In the genomic region with DNA sequence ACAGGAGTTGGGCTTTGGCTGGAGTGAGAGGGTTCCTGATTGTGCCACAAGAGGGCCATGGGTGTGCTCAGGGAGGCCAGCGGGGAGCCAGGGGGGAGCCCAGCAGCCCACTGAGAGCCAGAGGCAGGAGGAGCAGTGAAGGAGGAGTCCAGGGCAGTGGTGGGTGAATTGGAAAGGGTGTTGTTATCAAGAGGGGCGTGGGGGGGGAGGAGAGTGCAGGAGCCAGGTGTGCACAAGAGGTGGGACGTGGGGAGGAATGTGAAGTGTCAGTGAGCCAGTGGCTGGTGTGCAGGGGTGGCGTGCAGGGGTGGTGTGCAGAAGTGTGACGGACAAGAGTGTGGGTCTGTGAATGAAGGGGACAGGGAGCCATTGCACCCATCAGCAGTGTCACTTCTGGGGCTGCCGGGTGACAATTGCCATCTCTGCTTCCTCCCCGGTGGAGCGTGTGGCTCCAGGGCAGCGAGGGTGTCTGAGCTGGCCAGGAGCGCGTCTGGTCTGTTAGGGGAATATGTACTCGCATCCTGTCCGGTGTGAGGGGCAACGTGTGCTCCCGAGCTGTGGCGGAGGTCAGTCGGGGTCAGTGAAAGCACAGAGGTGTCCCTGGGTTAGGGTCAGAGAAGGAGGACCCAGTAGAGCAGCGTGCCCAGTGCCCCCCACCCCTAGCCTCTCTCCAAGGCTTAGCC, we compare ENCODE assay signal across 8 cellular contexts. TPM values are rescaled to one million over a fixed set of nuclear protein-coding genes. Genes with fewer than 3 reads are reported as not detected.
DNase-seq lines count a peak whose midpoint lies in the region; ATAC-seq, FAIRE-seq and TF ChIP-seq lines count a peak whose summit lies in the region.

No MANE protein-coding gene starts in this region.

- peak overlapping the region; percentile 24 to 36 for H3K4me3 ChIP-seq in muscle layer of colon (ENCODE audit: low read depth in 1 of 2, low read length in 2 of 2)

- H3K27ac Mint-ChIP-seq in endothelial cell (ENCODE audit: unreplicated experiment) = peak overlapping the region; percentile 52

- no peaks in the 10 kb centered on the region for H3K36me3 ChIP-seq in muscle layer of colon (ENCODE audit: insufficient read depth, low read length)

- peaks cover 17% of the 10 kb centered on the region for H3K27me3 Mint-ChIP-seq in endothelial cell (ENCODE audit: unreplicated experiment)

- peak overlapping the region; percentile 92 for H3K4me3 Mint-ChIP-seq in endothelial cell (ENCODE audit: unreplicated experiment)

- no peaks in the 10 kb centered on the region for H3K27me3 ChIP-seq in muscle layer of colon (ENCODE audit: control insufficient read depth in 1 of 2, insufficient read depth in 2 of 2, low read length in 2 of 2)

- H3K4me1 Mint-ChIP-seq in endothelial cell (ENCODE audit: unreplicated experiment) = peaks cover 45% of the 10 kb centered on the region

- DNase-seq in AG08396 (ENCODE audit: low spot score) (peak; percentile 74), GM19239 (ENCODE audit: insufficient read length, low spot score) (peak; percentile 72), endothelial cell (ENCODE audit: low spot score) (peak; percentile 53), NK-92 (lab: John Stamatoyannopoulos, UW; ENCODE audit: unreplicated experiment) (no peak)
- no peak for DNase-seq in stimulated activated CD4-positive, alpha-beta T cell treated with anti-CD3 and anti-CD28 coated beads, Interleukin-4, amount 100 ng/mL, for 4 hours

- H3K27ac ChIP-seq in muscle layer of colon (ENCODE audit: low read depth, low read length) = peak overlapping the region; percentile 77

- H3K9ac ChIP-seq in muscle layer of colon (ENCODE audit: low read length) = no peak overlapping the region

- H3K9me3 Mint-ChIP-seq in endothelial cell (ENCODE audit: unreplicated experiment) = no peaks in the 10 kb centered on the region

- ATAC-seq in SK-N-SH treated with all-trans-retinoic acid at 6 μM for 48 hours (peak; percentile 51), HG02970 (IDR thresholded peaks at IDR 0.05; ENCODE audit: low FRiP score, unreplicated experiment) (no peak)

- FAIRE-seq in GM19239 (lab: Jason Lieb, UNC) = peak; percentile 42

- H3K4me1 ChIP-seq in muscle layer of colon (ENCODE audit: insufficient read depth, low read length) = peaks cover 65% of the 10 kb centered on the region

- no peak for TF ChIP-seq CTCF in endothelial cell (IDR thresholded peaks at IDR 0.05; ENCODE audit: unreplicated experiment)

- peaks cover 14% of the 10 kb centered on the region for H3K36me3 Mint-ChIP-seq in endothelial cell (ENCODE audit: low read depth, unreplicated experiment)

- H3K9me3 ChIP-seq in muscle layer of colon (ENCODE audit: low read length) = no peaks in the 10 kb centered on the region

TF ChIP-seq in SK-N-SH treated with all-trans-retinoic acid at 6 μM for 48 hours, 23 proteins besides CTCF, POLR2A, EP300 and RAD21:
- TF ChIP-seq ISL1 (CRISPR knock-in tag; IDR thresholded peaks at IDR 0.05) (no peak), CSDC2 (CRISPR knock-in tag; IDR thresholded peaks at IDR 0.05) (no peak), ZNF565 (CRISPR knock-in tag; conservative IDR thresholded peaks at IDR 0.05; ENCODE audit: low read depth) (no peak), RARB (CRISPR knock-in tag; IDR thresholded peaks at IDR 0.05) (no peak), ZC3H10 (CRISPR knock-in tag; IDR thresholded peaks at IDR 0.05) (no peak), TCF4 (CRISPR knock-in tag; IDR thresholded peaks at IDR 0.05; ENCODE audit: borderline replicate concordance) (no peak), ZFP30 (CRISPR knock-in tag; IDR thresholded peaks at IDR 0.05) (no peak)
- TF ChIP-seq, protein P1, sequence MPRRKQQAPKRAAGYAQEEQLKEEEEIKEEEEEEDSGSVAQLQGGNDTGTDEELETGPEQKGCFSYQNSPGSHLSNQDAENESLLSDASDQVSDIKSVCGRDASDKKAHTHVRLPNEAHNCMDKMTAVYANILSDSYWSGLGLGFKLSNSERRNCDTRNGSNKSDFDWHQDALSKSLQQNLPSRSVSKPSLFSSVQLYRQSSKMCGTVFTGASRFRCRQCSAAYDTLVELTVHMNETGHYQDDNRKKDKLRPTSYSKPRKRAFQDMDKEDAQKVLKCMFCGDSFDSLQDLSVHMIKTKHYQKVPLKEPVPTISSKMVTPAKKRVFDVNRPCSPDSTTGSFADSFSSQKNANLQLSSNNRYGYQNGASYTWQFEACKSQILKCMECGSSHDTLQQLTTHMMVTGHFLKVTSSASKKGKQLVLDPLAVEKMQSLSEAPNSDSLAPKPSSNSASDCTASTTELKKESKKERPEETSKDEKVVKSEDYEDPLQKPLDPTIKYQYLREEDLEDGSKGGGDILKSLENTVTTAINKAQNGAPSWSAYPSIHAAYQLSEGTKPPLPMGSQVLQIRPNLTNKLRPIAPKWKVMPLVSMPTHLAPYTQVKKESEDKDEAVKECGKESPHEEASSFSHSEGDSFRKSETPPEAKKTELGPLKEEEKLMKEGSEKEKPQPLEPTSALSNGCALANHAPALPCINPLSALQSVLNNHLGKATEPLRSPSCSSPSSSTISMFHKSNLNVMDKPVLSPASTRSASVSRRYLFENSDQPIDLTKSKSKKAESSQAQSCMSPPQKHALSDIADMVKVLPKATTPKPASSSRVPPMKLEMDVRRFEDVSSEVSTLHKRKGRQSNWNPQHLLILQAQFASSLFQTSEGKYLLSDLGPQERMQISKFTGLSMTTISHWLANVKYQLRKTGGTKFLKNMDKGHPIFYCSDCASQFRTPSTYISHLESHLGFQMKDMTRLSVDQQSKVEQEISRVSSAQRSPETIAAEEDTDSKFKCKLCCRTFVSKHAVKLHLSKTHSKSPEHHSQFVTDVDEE (CRISPR knock-in tag; IDR thresholded peaks at IDR 0.05) = no peak
- TF ChIP-seq, protein P2, sequence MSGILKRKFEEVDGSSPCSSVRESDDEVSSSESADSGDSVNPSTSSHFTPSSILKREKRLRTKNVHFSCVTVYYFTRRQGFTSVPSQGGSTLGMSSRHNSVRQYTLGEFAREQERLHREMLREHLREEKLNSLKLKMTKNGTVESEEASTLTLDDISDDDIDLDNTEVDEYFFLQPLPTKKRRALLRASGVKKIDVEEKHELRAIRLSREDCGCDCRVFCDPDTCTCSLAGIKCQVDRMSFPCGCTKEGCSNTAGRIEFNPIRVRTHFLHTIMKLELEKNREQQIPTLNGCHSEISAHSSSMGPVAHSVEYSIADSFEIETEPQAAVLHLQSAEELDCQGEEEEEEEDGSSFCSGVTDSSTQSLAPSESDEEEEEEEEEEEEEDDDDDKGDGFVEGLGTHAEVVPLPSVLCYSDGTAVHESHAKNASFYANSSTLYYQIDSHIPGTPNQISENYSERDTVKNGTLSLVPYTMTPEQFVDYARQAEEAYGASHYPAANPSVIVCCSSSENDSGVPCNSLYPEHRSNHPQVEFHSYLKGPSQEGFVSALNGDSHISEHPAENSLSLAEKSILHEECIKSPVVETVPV (CRISPR knock-in tag; IDR thresholded peaks at IDR 0.05) = no peak

RNA-seq across cellular contexts. Expression of a gene that starts 1.7 kb away (rescaled TPM):
- 12.6 TPM for total RNA-seq in endothelial cell (ENCODE audit: unreplicated experiment)

RNA-seq across cellular contexts. Expression of a gene that starts 18.3 kb away (rescaled TPM):
- total RNA-seq in endothelial cell (ENCODE audit: unreplicated experiment) = 92.1 TPM

RNA-seq across cellular contexts. Expression of a gene that starts 20.1 kb away (rescaled TPM):
- 18.4 TPM for total RNA-seq in endothelial cell (ENCODE audit: unreplicated experiment)

RNA-seq across cellular contexts. Expression of a gene that starts 30.0 kb away (rescaled TPM):
- 249 TPM for total RNA-seq in endothelial cell (ENCODE audit: unreplicated experiment)

RNA-seq across cellular contexts. Expression of a gene that starts 32.2 kb away (rescaled TPM):
- 13.2 TPM for total RNA-seq in endothelial cell (ENCODE audit: unreplicated experiment)

Comparison
In these comparisons a context has a peak if more than half of its experiments do, and no peak if none do; other contexts are left out.
1. DNase-seq: peak in AG08396 (single experiment), GM19239 (single experiment) and endothelial cell (single experiment); none in NK-92 (single experiment) and stimulated activated CD4-positive, alpha-beta T cell treated with anti-CD3 and anti-CD28 coated beads, Interleukin-4, amount 100 ng/mL, for 4 hours (0 of 2).